In the genomic region with DNA sequence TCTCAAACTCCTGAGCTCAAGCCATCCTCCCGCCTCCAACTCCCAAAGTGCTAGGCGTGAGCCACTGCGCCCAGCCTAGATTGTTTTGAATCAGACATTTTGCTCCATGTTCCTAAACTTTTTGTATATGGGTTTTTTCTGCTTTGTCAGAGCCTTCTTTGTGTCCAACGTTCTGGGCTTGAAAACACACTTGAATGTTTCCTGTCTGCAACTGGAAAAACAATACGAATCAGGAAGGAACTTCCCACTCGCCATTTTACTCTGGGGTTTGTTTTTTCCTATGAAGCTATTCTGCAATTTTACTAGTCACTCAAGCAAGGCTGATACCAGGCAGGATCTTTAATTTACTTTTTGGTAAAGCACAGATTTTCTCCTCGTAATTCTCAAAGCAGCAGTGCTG, we compare ENCODE assay signal across 13 cellular contexts. TPM values are rescaled to one million over a fixed set of nuclear protein-coding genes. Genes with fewer than 3 reads are reported as not detected.
DNase-seq lines count a peak whose midpoint lies in the region; ATAC-seq and TF ChIP-seq lines count a peak whose summit lies in the region.
"Had no signal": no experiment of that assay in that cellular context is flagged by ENCODE, and none has a peak within 500 bp of the region (broad histone marks: within the 10 kb centered on the region; RNA-seq: fewer than 3 reads in every experiment).

No MANE protein-coding gene starts in this region.

- no peak for DNase-seq in activated CD4-positive, alpha-beta memory T cell treated with anti-CD3 and anti-CD28 coated beads for 36 hours
- DNase-seq in activated CD4-positive, alpha-beta memory T cell treated with anti-CD3 and anti-CD28 coated beads, Interleukin-2, amount 10 ng/mL, durations not matched to agents 7 days and 5 days = no peak
- DNase-seq in ascending aorta (ENCODE audit: low spot score in 2 of 2) = peak in 1 of 2 donors; percentile 21
- DNase-seq in lung (ENCODE audit: low spot score) = no peak
- DNase-seq in suprapubic skin (ENCODE audit: low spot score in 2 of 2) = no peak
- DNase-seq in DMS53 treated with DMSO at 0.1 percent for 48 hours (lab: John Stamatoyannopoulos, UW; ENCODE audit: unreplicated experiment) = no peak
- DNase-seq in NCI-H526 treated with DMSO at 0.1 percent for 48 hours (lab: John Stamatoyannopoulos, UW) = no peak
- DNase-seq in naive thymus-derived CD4-positive, alpha-beta T cell = no peak
- DNase-seq: DMS53, HFFc6, mesendoderm, NCI-H2029 had no signal

- H3K36me3 ChIP-seq in ascending aorta = no peaks in the 10 kb centered on the region
- no peaks in the 10 kb centered on the region for H3K36me3 ChIP-seq in lung (ENCODE audit: control insufficient read depth in 2 of 2, insufficient read depth in 2 of 2, low read length in 2 of 2)
- H3K36me3 ChIP-seq in suprapubic skin = no peaks in the 10 kb centered on the region
- H3K36me3 ChIP-seq in naive thymus-derived CD4-positive, alpha-beta T cell (ENCODE audit: control insufficient read depth in 2 of 3, insufficient read depth in 3 of 3, low read length in 3 of 3) = peaks cover 0 to 1% (median 0%) of the 10 kb centered on the region in 3 experiments
- H3K36me3 ChIP-seq: cardiac muscle cell had no signal

- peak overlapping the region; percentile 33 for H3K27ac Mint-ChIP-seq in activated CD4-positive, alpha-beta memory T cell treated with anti-CD3 and anti-CD28 coated beads for 36 hours
- H3K27ac Mint-ChIP-seq in activated CD4-positive, alpha-beta memory T cell treated with anti-CD3 and anti-CD28 coated beads, Interleukin-2, amount 10 ng/mL, durations not matched to agents 7 days and 5 days = no peak overlapping the region
- H3K27ac Mint-ChIP-seq in naive thymus-derived CD4-positive, alpha-beta T cell = peak overlapping the region in 4 of 9 donors; percentile 19 to 67 (median 40)

- peaks cover 2% of the 10 kb centered on the region for H3K9me3 Mint-ChIP-seq in activated CD4-positive, alpha-beta memory T cell treated with anti-CD3 and anti-CD28 coated beads for 36 hours
- H3K9me3 Mint-ChIP-seq in activated CD4-positive, alpha-beta memory T cell treated with anti-CD3 and anti-CD28 coated beads, Interleukin-2, amount 10 ng/mL, durations not matched to agents 7 days and 5 days = peaks cover 4% of the 10 kb centered on the region
- H3K9me3 Mint-ChIP-seq in naive thymus-derived CD4-positive, alpha-beta T cell = peaks cover 0 to 7% (median 0%) of the 10 kb centered on the region in 11 donors
- H3K9me3 Mint-ChIP-seq: HFFc6 had no signal

- peaks cover 6% of the 10 kb centered on the region for H3K36me3 Mint-ChIP-seq in activated CD4-positive, alpha-beta memory T cell treated with anti-CD3 and anti-CD28 coated beads for 36 hours
- H3K36me3 Mint-ChIP-seq in activated CD4-positive, alpha-beta memory T cell treated with anti-CD3 and anti-CD28 coated beads, Interleukin-2, amount 10 ng/mL, durations not matched to agents 7 days and 5 days (ENCODE audit: low read depth) = peaks cover 12% of the 10 kb centered on the region
- H3K36me3 Mint-ChIP-seq in naive thymus-derived CD4-positive, alpha-beta T cell = peaks cover 6 to 12% (median 8%) of the 10 kb centered on the region in 5 donors

- 54 to 56% methylated on average over 7 of the region's 7 CpGs for WGBS in lung, 2 donors
- 71% methylated on average over 7 of the region's 7 CpGs for WGBS in suprapubic skin

- CTCF ChIA-PET in activated CD4-positive, alpha-beta memory T cell treated with anti-CD3 and anti-CD28 coated beads for 36 hours (lab: Charles Lee) = no interaction called here
- CTCF ChIA-PET in activated CD4-positive, alpha-beta memory T cell treated with anti-CD3 and anti-CD28 coated beads, Interleukin-2, amount 10 ng/mL, durations not matched to agents 7 days and 5 days (lab: Charles Lee) = no interaction called here
- CTCF ChIA-PET in naive thymus-derived CD4-positive, alpha-beta T cell (lab: Charles Lee) = no interaction called here

- TF ChIP-seq POLR2A in suprapubic skin (IDR thresholded peaks at IDR 0.05) = no peak

- POLR2A ChIA-PET in activated CD4-positive, alpha-beta memory T cell treated with anti-CD3 and anti-CD28 coated beads for 36 hours (lab: Charles Lee) = interaction anchor here (0.6 kb wide), 1 partner anchor 59 kb away, joined by 4 read pairs; no protein-coding TSS in a partner anchor
- POLR2A ChIA-PET in activated CD4-positive, alpha-beta memory T cell treated with anti-CD3 and anti-CD28 coated beads, Interleukin-2, amount 10 ng/mL, durations not matched to agents 7 days and 5 days (lab: Charles Lee) = interaction anchor here (1.0 to 1.1 kb wide), 2 partner anchors 65 to 66 kb away, joined by 3 read pairs; no protein-coding TSS in a partner anchor
- POLR2A ChIA-PET in naive thymus-derived CD4-positive, alpha-beta T cell (lab: Charles Lee) = interaction anchor here (0.5 to 1.2 kb wide), 2 partner anchors 32 to 191 kb away, joined by 3 read pairs; no protein-coding TSS in a partner anchor

- H3K4me3 ChIP-seq in ascending aorta (no peak overlapping the region), lung (no peak overlapping the region), suprapubic skin (no peak overlapping the region)
- H3K4me3 ChIP-seq in naive thymus-derived CD4-positive, alpha-beta T cell (ENCODE audit: low read length) = no peak overlapping the region
- H3K4me3 ChIP-seq: cardiac muscle cell had no signal

- TF ChIP-seq CTCF in ascending aorta (IDR thresholded peaks at IDR 0.05) (no peak), lung (IDR thresholded peaks at IDR 0.05; ENCODE audit: control extremely low read depth, extremely low read depth) (no peak), suprapubic skin (IDR thresholded peaks at IDR 0.05) (no peak)

- H3K4me3 Mint-ChIP-seq in activated CD4-positive, alpha-beta memory T cell treated with anti-CD3 and anti-CD28 coated beads for 36 hours = no peak overlapping the region
- no peak overlapping the region for H3K4me3 Mint-ChIP-seq in activated CD4-positive, alpha-beta memory T cell treated with anti-CD3 and anti-CD28 coated beads, Interleukin-2, amount 10 ng/mL, durations not matched to agents 7 days and 5 days
- H3K4me3 Mint-ChIP-seq in naive thymus-derived CD4-positive, alpha-beta T cell = no peak overlapping the region
- H3K4me3 Mint-ChIP-seq: HFFc6 had no signal

- TF ChIP-seq EP300 in suprapubic skin (IDR thresholded peaks at IDR 0.05) = no peak

- H3K27me3 ChIP-seq in ascending aorta (no peaks in the 10 kb centered on the region), lung (ENCODE audit: control insufficient read depth, insufficient read depth) (no peaks in the 10 kb centered on the region), suprapubic skin (no peaks in the 10 kb centered on the region)
- no peaks in the 10 kb centered on the region for H3K27me3 ChIP-seq in naive thymus-derived CD4-positive, alpha-beta T cell (ENCODE audit: control insufficient read depth in 2 of 2, insufficient read depth in 2 of 2, low read length in 2 of 2)
- H3K27me3 ChIP-seq: cardiac muscle cell had no signal

- H3K27me3 Mint-ChIP-seq in activated CD4-positive, alpha-beta memory T cell treated with anti-CD3 and anti-CD28 coated beads for 36 hours = no peaks in the 10 kb centered on the region
- H3K27me3 Mint-ChIP-seq in activated CD4-positive, alpha-beta memory T cell treated with anti-CD3 and anti-CD28 coated beads, Interleukin-2, amount 10 ng/mL, durations not matched to agents 7 days and 5 days = no peaks in the 10 kb centered on the region
- no peaks in the 10 kb centered on the region for H3K27me3 Mint-ChIP-seq in naive thymus-derived CD4-positive, alpha-beta T cell

- ATAC-seq in lung (ENCODE audit: insufficient read depth, low FRiP score) = no peak
- ATAC-seq in naive thymus-derived CD4-positive, alpha-beta T cell = no peak

- H3K4me1 Mint-ChIP-seq in activated CD4-positive, alpha-beta memory T cell treated with anti-CD3 and anti-CD28 coated beads for 36 hours (ENCODE audit: low read depth) = peaks cover 60% of the 10 kb centered on the region
- H3K4me1 Mint-ChIP-seq in activated CD4-positive, alpha-beta memory T cell treated with anti-CD3 and anti-CD28 coated beads, Interleukin-2, amount 10 ng/mL, durations not matched to agents 7 days and 5 days = peaks cover 28% of the 10 kb centered on the region
- H3K4me1 Mint-ChIP-seq in naive thymus-derived CD4-positive, alpha-beta T cell = peaks cover 40 to 77% (median 70%) of the 10 kb centered on the region in 7 donors

- H3K9me3 ChIP-seq in ascending aorta (no peaks in the 10 kb centered on the region), lung (ENCODE audit: control insufficient read depth in 2 of 2, insufficient read depth in 1 of 2, low read length in 1 of 2) (no peaks in the 10 kb centered on the region), suprapubic skin (no peaks in the 10 kb centered on the region)
- H3K9me3 ChIP-seq in naive thymus-derived CD4-positive, alpha-beta T cell (ENCODE audit: control insufficient read depth in 2 of 3, low read length in 3 of 3) = no peaks in the 10 kb centered on the region

- H3K4me1 ChIP-seq in ascending aorta (peaks cover 20 to 52% of the 10 kb centered on the region in 2 donors), lung (ENCODE audit: control insufficient read depth in 2 of 2, insufficient read depth in 2 of 2, low read length in 2 of 2) (peaks cover 22 to 63% of the 10 kb centered on the region in 2 donors), suprapubic skin (peaks cover 56% of the 10 kb centered on the region)
- no peaks in the 10 kb centered on the region for H3K4me1 ChIP-seq in naive thymus-derived CD4-positive, alpha-beta T cell (ENCODE audit: control insufficient read depth in 2 of 2, insufficient read depth in 2 of 2, low read length in 2 of 2)

- intact Hi-C loops in activated CD4-positive, alpha-beta memory T cell treated with anti-CD3 and anti-CD28 coated beads for 36 hours (cut with micrococcal nuclease) = loop anchor here (5.0 to 10.0 kb wide), 2 partner anchors 34 to 129 kb away; a partner anchor contains a TSS
- intact Hi-C loops in ascending aorta (cut with DNase I) = no loop called here
- intact Hi-C loops in naive thymus-derived CD4-positive, alpha-beta T cell (cut with micrococcal nuclease) = loop anchor here in 1 of 2 donors (10.0 kb wide), 1 partner anchor 241 kb away; no protein-coding TSS in a partner anchor

- H3K27ac ChIP-seq in ascending aorta (peak overlapping the region; percentile 55 to 56), lung (ENCODE audit: low read depth in 1 of 2, low read length in 1 of 2) (peak overlapping the region; percentile 64 to 88), suprapubic skin (peak overlapping the region; percentile 30)
- no peak overlapping the region for H3K27ac ChIP-seq in naive thymus-derived CD4-positive, alpha-beta T cell (ENCODE audit: low read depth, low read length)
- H3K27ac ChIP-seq: cardiac muscle cell had no signal

RNA-seq across cellular contexts. Expression of a gene that starts 31.6 kb away (rescaled TPM):
- total RNA-seq in activated CD4-positive, alpha-beta memory T cell treated with anti-CD3 and anti-CD28 coated beads for 36 hours = 10 to 100 TPM; 50.8 to 57.4 TPM
- 10 to 100 TPM; 57.3 to 61.2 TPM for total RNA-seq in activated CD4-positive, alpha-beta memory T cell treated with anti-CD3 and anti-CD28 coated beads, Interleukin-2, amount 10 ng/mL, durations not matched to agents 7 days and 5 days
- total RNA-seq in ascending aorta = 133 TPM
- 100 to 1,000 TPM in 1 of 2 donors, 10 to 100 TPM in 1; 76.4 to 115 TPM for total RNA-seq in lung
- polyA plus RNA-seq in lung = 10 to 100 TPM; 26.9 to 27.8 TPM
- 10 to 100 TPM; 47.5 to 71.4 (median 55.8) TPM for total RNA-seq in suprapubic skin
- total RNA-seq in naive thymus-derived CD4-positive, alpha-beta T cell = 10 to 100 TPM; 58.8 to 92.7 (median 70.6) TPM
- 10 to 100 TPM; 26.3 to 45.6 TPM for polyA plus RNA-seq in naive thymus-derived CD4-positive, alpha-beta T cell
